In genomic region chr6:125746019-125746414, GRCh38 we compare ENCODE assay signal across 11 cellular contexts. TPM values are rescaled to one million over a fixed set of nuclear protein-coding genes. Genes with fewer than 3 reads are reported as not detected.
A peak's percentile ranks its signal among the peaks of the same experiment; 100 is the strongest.
DNase-seq lines count a peak whose midpoint lies in the region; ATAC-seq and TF ChIP-seq lines count a peak whose summit lies in the region.
"Had no signal": no experiment of that assay in that cellular context is flagged by ENCODE, and none has a peak within 500 bp of the region (broad histone marks: within the 10 kb centered on the region; RNA-seq: fewer than 3 reads in every experiment).

No MANE protein-coding gene starts in this region.

- no peak overlapping the region for H3K4me2 ChIP-seq in SK-N-SH

- peak; percentile 54 for DNase-seq in DMS53 treated with DMSO at 0.1 percent for 48 hours (lab: John Stamatoyannopoulos, UW; ENCODE audit: unreplicated experiment)
- DNase-seq in NCI-H69 (lab: John Stamatoyannopoulos, UW): peak; percentile 60
- DNase-seq in esophagus muscularis mucosa (ENCODE audit: extremely low spot score): no peak
- DNase-seq in pons (ENCODE audit: low spot score): peak; percentile 71
- DNase-seq in SK-N-SH: no peak
- DNase-seq in NCI-H146 (lab: John Stamatoyannopoulos, UW): no peak
- DNase-seq: EL, MG63, Peyer's patch had no signal

- no peaks in the 10 kb centered on the region for H3K79me2 ChIP-seq in SK-N-SH (ENCODE audit: insufficient read depth)

- H3K4me1 ChIP-seq in esophagus muscularis mucosa: peaks cover 0 to 39% (median 38%) of the 10 kb centered on the region in 4 donors
- peaks cover 0 to 18% of the 10 kb centered on the region in 2 experiments; a peak in 2 of 4 replicates for H3K4me1 ChIP-seq in SK-N-SH (ENCODE audit: control insufficient read depth in 1 of 2, insufficient read depth in 2 of 2, low read depth in 1 of 2, low read length in 1 of 2)

- H3F3A ChIP-seq in SK-N-SH (replicated peaks; ENCODE audit: insufficient read depth): no peaks in the 10 kb centered on the region

- WGBS in esophagus muscularis mucosa: 77% methylated on average over 5 of the region's 5 CpGs
- WGBS in SK-N-SH (ENCODE audit: low lambda C conversion rate): 36% methylated on average over 5 of the region's 5 CpGs

- TF ChIP-seq POLR2A in esophagus muscularis mucosa (IDR thresholded peaks at IDR 0.05; ENCODE audit: low read depth) (no peak), GM18505 (IDR thresholded peaks at IDR 0.05; ENCODE audit: borderline replicate concordance, extremely low read depth, insufficient read depth, insufficient read length) (no peak)

- POLR2A ChIA-PET in SK-N-SH (lab: Yijun Ruan, JAX): no interaction called here

- no peak overlapping the region for H2AFZ ChIP-seq in SK-N-SH (ENCODE audit: low read depth)

- H3K9ac ChIP-seq in SK-N-SH: no peak overlapping the region

- no peaks in the 10 kb centered on the region for H4K20me1 ChIP-seq in SK-N-SH (ENCODE audit: insufficient read depth)

- no peak for ATAC-seq in GM18505 (IDR thresholded peaks at IDR 0.05; ENCODE audit: unreplicated experiment)
- no peak for ATAC-seq in GM21367 (IDR thresholded peaks at IDR 0.05; ENCODE audit: unreplicated experiment)

- H3K27me3 ChIP-seq in esophagus muscularis mucosa (peaks cover 0 to 51% (median 7%) of the 10 kb centered on the region in 4 donors), SK-N-SH (ENCODE audit: insufficient read depth) (peaks cover 60% of the 10 kb centered on the region)

- H3K9me3 ChIP-seq in esophagus muscularis mucosa (no peaks in the 10 kb centered on the region), SK-N-SH (no peaks in the 10 kb centered on the region)
- H3K9me3 ChIP-seq: MG63 had no signal

- TF ChIP-seq EP300 in esophagus muscularis mucosa (IDR thresholded peaks at IDR 0.05): no peak
- no peak for TF ChIP-seq EP300 in SK-N-SH (IDR thresholded peaks at IDR 0.05; ENCODE audit: borderline replicate concordance in 1 of 2, low read depth in 1 of 2, low read length in 1 of 2)

- intact Hi-C loops in esophagus muscularis mucosa (cut with DNase I): no loop called here

- TF ChIP-seq CTCF in esophagus muscularis mucosa (IDR thresholded peaks at IDR 0.05) (no peak), SK-N-SH (IDR thresholded peaks at IDR 0.05) (no peak)

- no peak for TF ChIP-seq RAD21 in SK-N-SH (IDR thresholded peaks at IDR 0.05; ENCODE audit: low read length)

- H3K9me2 ChIP-seq in SK-N-SH: no peaks in the 10 kb centered on the region

- H3K36me3 ChIP-seq in esophagus muscularis mucosa (no peaks in the 10 kb centered on the region), SK-N-SH (replicated peaks in 1 of 2; ENCODE audit: control insufficient read depth in 1 of 2, insufficient read depth in 2 of 2, low read length in 1 of 2) (no peaks in the 10 kb centered on the region)
- H3K36me3 ChIP-seq: MG63, Peyer's patch had no signal

- CTCF ChIA-PET in SK-N-SH (lab: Yijun Ruan, JAX): interaction anchor here (0.9 to 2.3 kb wide), 5 partner anchors 7 to 432 kb away, joined by 3 to 13 read pairs (median 4); no protein-coding TSS in a partner anchor

- H3K4me3 ChIP-seq in esophagus muscularis mucosa (peak overlapping the region; percentile 76 to 79 (median 78)), SK-N-SH (ENCODE audit: low read depth in 2 of 2, low read length in 1 of 2) (no peak overlapping the region)

- H3K27ac ChIP-seq in esophagus muscularis mucosa (replicated peaks in 1 of 4) (peak overlapping the region in 3 of 4 donors; percentile 88 to 90 (median 89)), SK-N-SH (ENCODE audit: low read depth in 2 of 2, low read length in 1 of 2) (no peak overlapping the region)

TF ChIP-seq in SK-N-SH, 30 proteins besides CTCF, POLR2A, EP300 and RAD21:
- TF ChIP-seq, protein P1, sequence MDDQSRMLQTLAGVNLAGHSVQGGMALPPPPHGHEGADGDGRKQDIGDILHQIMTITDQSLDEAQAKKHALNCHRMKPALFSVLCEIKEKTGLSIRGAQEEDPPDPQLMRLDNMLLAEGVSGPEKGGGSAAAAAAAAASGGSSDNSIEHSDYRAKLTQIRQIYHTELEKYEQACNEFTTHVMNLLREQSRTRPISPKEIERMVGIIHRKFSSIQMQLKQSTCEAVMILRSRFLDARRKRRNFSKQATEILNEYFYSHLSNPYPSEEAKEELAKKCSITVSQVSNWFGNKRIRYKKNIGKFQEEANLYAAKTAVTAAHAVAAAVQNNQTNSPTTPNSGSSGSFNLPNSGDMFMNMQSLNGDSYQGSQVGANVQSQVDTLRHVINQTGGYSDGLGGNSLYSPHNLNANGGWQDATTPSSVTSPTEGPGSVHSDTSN (IDR thresholded peaks at IDR 0.05): no peak
- no peak for TF ChIP-seq NRF1 (IDR thresholded peaks at IDR 0.05; ENCODE audit: low read depth, low read length)
- TF ChIP-seq ELF1 (IDR thresholded peaks at IDR 0.05): no peak
- TF ChIP-seq GATA2 (CRISPR knock-in tag; IDR thresholded peaks at IDR 0.05): no peak
- no peak for TF ChIP-seq RFX5 (IDR thresholded peaks at IDR 0.05; ENCODE audit: low read length)
- no peak for TF ChIP-seq USF2 (IDR thresholded peaks at IDR 0.05; ENCODE audit: borderline replicate concordance, low read depth, low read length)
- no peak for TF ChIP-seq SIN3A (IDR thresholded peaks at IDR 0.05; ENCODE audit: borderline replicate concordance, low read depth, low read length)
- TF ChIP-seq TCF12 (IDR thresholded peaks at IDR 0.05): no peak
- no peak for TF ChIP-seq MEF2A (IDR thresholded peaks at IDR 0.05; ENCODE audit: borderline replicate concordance, low read depth)
- no peak for TF ChIP-seq TEAD4 (IDR thresholded peaks at IDR 0.05; ENCODE audit: borderline replicate concordance, insufficient read depth)
- no peak for TF ChIP-seq REST (IDR thresholded peaks at IDR 0.05; ENCODE audit: low read depth, low read length)
- no peak for TF ChIP-seq POLR2AphosphoS5 (IDR thresholded peaks at IDR 0.05; ENCODE audit: low read depth, low read length)
- TF ChIP-seq CHD2 (IDR thresholded peaks at IDR 0.05; ENCODE audit: low read length, partially characterized antibody): no peak
- TF ChIP-seq, protein P2, sequence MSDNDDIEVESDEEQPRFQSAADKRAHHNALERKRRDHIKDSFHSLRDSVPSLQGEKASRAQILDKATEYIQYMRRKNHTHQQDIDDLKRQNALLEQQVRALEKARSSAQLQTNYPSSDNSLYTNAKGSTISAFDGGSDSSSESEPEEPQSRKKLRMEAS (IDR thresholded peaks at IDR 0.05; ENCODE audit: low read depth): no peak

RNA-seq across cellular contexts. Expression of gene HEY2, which starts 3.4 kb away (rescaled TPM):
- total RNA-seq in esophagus muscularis mucosa: 1 to 10 TPM; 1.7 to 3.1 (median 2.3) TPM
- polyA plus RNA-seq in SK-N-SH (2012; rRNA removed): not detected in 2 replicates
- polyA plus RNA-seq in SK-N-SH (2012; cell fraction: cytosol; rRNA removed): not detected in 2 replicates
- polyA plus RNA-seq in SK-N-SH (2012; cell fraction: nucleus; rRNA removed): not detected in 2 replicates

RNA-seq across cellular contexts. Expression of gene NCOA7, which starts 44.7 kb away (rescaled TPM):
- total RNA-seq in esophagus muscularis mucosa: 10 to 100 TPM; 15.4 to 29.0 (median 19.9) TPM
- 16.3 and 19.6 TPM in 2 replicates for polyA plus RNA-seq in SK-N-SH (2012; rRNA removed)
- polyA plus RNA-seq in SK-N-SH (2012; cell fraction: cytosol; rRNA removed): 14.9 and 19.5 TPM in 2 replicates
- polyA plus RNA-seq in SK-N-SH (2012; cell fraction: nucleus; rRNA removed): 26.4 and 30.5 TPM in 2 replicates

Comparison
In these comparisons a context has a peak if more than half of its experiments do, and no peak if none do; other contexts are left out.
1. DNase-seq: peak in DMS53 treated with DMSO at 0.1 percent for 48 hours (single experiment), NCI-H69 (single experiment) and pons (single experiment); none in esophagus muscularis mucosa (single experiment), SK-N-SH (single experiment) and NCI-H146 (single experiment).
2. H3K27ac ChIP-seq: peak in esophagus muscularis mucosa (3 of 4); none in SK-N-SH (0 of 2).
3. H3K4me3 ChIP-seq: peak in esophagus muscularis mucosa (4 of 4); none in SK-N-SH (0 of 2).